ENCODE assay signal across 8 cellular contexts in the genomic region with DNA sequence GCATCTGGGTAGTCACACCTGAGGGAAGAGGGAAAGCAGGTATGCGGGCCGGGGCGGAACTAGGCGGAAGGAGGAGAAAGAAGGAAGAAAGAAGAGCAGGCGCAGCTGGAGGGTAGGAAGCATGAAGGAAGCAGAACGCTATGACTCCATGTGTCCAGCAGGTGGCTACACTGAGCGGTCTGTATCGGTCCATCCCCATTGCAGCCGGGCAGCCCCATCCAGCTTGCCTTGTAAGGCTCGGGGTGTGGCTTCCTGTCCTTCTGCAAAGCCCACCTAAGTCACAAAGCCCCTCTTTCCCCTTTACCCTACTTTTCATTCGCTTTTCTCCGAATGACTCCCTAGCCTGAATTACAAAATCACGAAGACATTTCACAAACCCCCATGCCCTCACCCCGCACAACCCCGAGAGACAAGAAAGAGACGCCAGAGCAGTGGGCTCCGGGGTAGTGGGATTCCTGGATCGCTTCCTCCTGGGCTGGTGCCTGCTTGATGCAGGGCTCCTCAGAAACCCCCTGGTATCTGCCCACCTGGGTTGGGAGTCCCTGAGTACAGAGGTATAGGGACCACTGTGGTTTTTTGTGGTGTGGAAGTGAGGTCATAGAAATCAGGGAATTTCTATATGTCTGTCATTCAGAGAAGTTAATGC. TPM values are rescaled to one million over a fixed set of nuclear protein-coding genes. Genes with fewer than 3 reads are reported as not detected.
DNase-seq lines count a peak whose midpoint lies in the region; ATAC-seq and TF ChIP-seq lines count a peak whose summit lies in the region.

No MANE protein-coding gene starts in this region.

- WGBS in sigmoid colon, 2 donors = 31 to 32% methylated on average over 18 of the region's 18 CpGs

- TF ChIP-seq CTCF in DOHH2 (IDR thresholded peaks at IDR 0.05; ENCODE audit: low read depth, low read length, poor library complexity, severe bottlenecking) = peak; percentile 85
- peak; percentile 88 for TF ChIP-seq CTCF in LNCaP clone FGC (IDR thresholded peaks at IDR 0.05; ENCODE audit: control insufficient read depth, extremely low read depth, insufficient read depth)
- TF ChIP-seq CTCF in SU-DHL-6 (IDR thresholded peaks at IDR 0.05; ENCODE audit: insufficient read depth, low read length, poor library complexity, severe bottlenecking) = peak; percentile 61
- peak in 3 of 4 experiments; percentile 50 to 77 (median 52) for TF ChIP-seq CTCF in sigmoid colon (IDR thresholded peaks at IDR 0.05)

- DNase-seq in LNCaP clone FGC (ENCODE audit: low read depth) (peak; percentile 26), amniotic epithelial cell (ENCODE audit: low read depth) (peak; percentile 57), hepatic stellate cell (ENCODE audit: low spot score) (peak; percentile 87), sigmoid colon (no peak), NCI-H187 (lab: John Stamatoyannopoulos, UW) (no peak)

- H3K27me3 ChIP-seq in DOHH2 (ENCODE audit: control insufficient read depth, low read length) (no peaks in the 10 kb centered on the region), SU-DHL-6 (ENCODE audit: low read length) (no peaks in the 10 kb centered on the region), sigmoid colon (peaks cover 0 to 31% (median 6%) of the 10 kb centered on the region in 3 donors)

- H3K9me3 ChIP-seq in DOHH2 (ENCODE audit: control insufficient read depth, insufficient read depth, low read length) = no peaks in the 10 kb centered on the region
- H3K9me3 ChIP-seq in SU-DHL-6 (ENCODE audit: insufficient read depth, low read length) = no peaks in the 10 kb centered on the region
- no peaks in the 10 kb centered on the region for H3K9me3 ChIP-seq in sigmoid colon

- no peak overlapping the region for H2AFZ ChIP-seq in SU-DHL-6 (ENCODE audit: low read depth, low read length, severe bottlenecking)

- H4K20me1 ChIP-seq in DOHH2 (ENCODE audit: control insufficient read depth, insufficient read depth, low read depth, low read length) = no peaks in the 10 kb centered on the region
- no peaks in the 10 kb centered on the region for H4K20me1 ChIP-seq in SU-DHL-6 (ENCODE audit: low read depth, low read length)

- TF ChIP-seq EP300 in sigmoid colon (IDR thresholded peaks at IDR 0.05) = no peak

- H3K36me3 ChIP-seq in DOHH2 (ENCODE audit: control insufficient read depth, low read length) = no peaks in the 10 kb centered on the region
- H3K36me3 ChIP-seq in SU-DHL-6 (ENCODE audit: low read length) = no peaks in the 10 kb centered on the region
- no peaks in the 10 kb centered on the region for H3K36me3 ChIP-seq in sigmoid colon

- H3F3A ChIP-seq in DOHH2 (ENCODE audit: control insufficient read depth, insufficient read depth) (no peaks in the 10 kb centered on the region), SU-DHL-6 (ENCODE audit: insufficient read depth) (no peaks in the 10 kb centered on the region)

- H3K4me2 ChIP-seq in DOHH2 (ENCODE audit: low read length) (peak overlapping the region; percentile 9; the same call in 1 of the 2 replicates), SU-DHL-6 (ENCODE audit: low read depth, low read length, poor library complexity, severe bottlenecking) (no peak overlapping the region)

- no peaks in the 10 kb centered on the region for H3K9me2 ChIP-seq in DOHH2 (replicated peaks; ENCODE audit: control insufficient read depth, low read length)
- no peaks in the 10 kb centered on the region for H3K9me2 ChIP-seq in SU-DHL-6 (replicated peaks; ENCODE audit: insufficient read depth, low read length)

- H3K4me1 ChIP-seq in DOHH2 (ENCODE audit: control insufficient read depth, low read length) = peaks cover 3% of the 10 kb centered on the region; the same call in 1 of the 2 replicates
- H3K4me1 ChIP-seq in sigmoid colon = no peaks in the 10 kb centered on the region

- H3K9ac ChIP-seq in SU-DHL-6 (ENCODE audit: low read length) = no peak overlapping the region

- TF ChIP-seq POLR2A in sigmoid colon (IDR thresholded peaks at IDR 0.05) = no peak

- peak; percentile 81 for ATAC-seq in GM21717 (IDR thresholded peaks at IDR 0.05; ENCODE audit: unreplicated experiment)

- no peak overlapping the region for H3K27ac ChIP-seq in DOHH2 (ENCODE audit: low read depth, low read length)
- no peak overlapping the region for H3K27ac ChIP-seq in SU-DHL-6 (ENCODE audit: low read depth, low read length)
- H3K27ac ChIP-seq in sigmoid colon = no peak overlapping the region

- H3K4me3 ChIP-seq in DOHH2 (ENCODE audit: low read length) (no peak overlapping the region), LNCaP clone FGC (ENCODE audit: low read depth, low read length) (no peak overlapping the region), SU-DHL-6 (ENCODE audit: insufficient read depth, low read length, poor library complexity, severe bottlenecking) (no peak overlapping the region), sigmoid colon (no peak overlapping the region)

- intact Hi-C loops in sigmoid colon (cut with DNase I) = no loop called here

- no peaks in the 10 kb centered on the region for H3K79me2 ChIP-seq in DOHH2 (ENCODE audit: control insufficient read depth, low read length)
- no peaks in the 10 kb centered on the region for H3K79me2 ChIP-seq in SU-DHL-6 (ENCODE audit: insufficient read depth, low read length)

RNA-seq across cellular contexts. Expression of a gene that starts 39.9 kb away (rescaled TPM):
- total RNA-seq in sigmoid colon = 10 to 100 TPM; 12.2 to 19.9 (median 18.5) TPM
- 10 to 100 TPM; 13.8 to 16.8 (median 14.1) TPM for polyA plus RNA-seq in sigmoid colon

RNA-seq across cellular contexts. Expression of a gene that starts 55.0 kb away (rescaled TPM):
- total RNA-seq in sigmoid colon = 10 to 100 TPM; 14.7 to 28.6 (median 21.0) TPM
- 10 to 100 TPM; 16.8 to 22.5 (median 17.3) TPM for polyA plus RNA-seq in sigmoid colon

RNA-seq across cellular contexts. Expression of a gene that starts 58.8 kb away (rescaled TPM):
- total RNA-seq in sigmoid colon = not detected
- not detected for polyA plus RNA-seq in sigmoid colon

Comparison
In these comparisons a context has a peak if more than half of its experiments do, and no peak if none do; other contexts are left out.
1. DNase-seq: peak in LNCaP clone FGC (single experiment), amniotic epithelial cell (single experiment) and hepatic stellate cell (single experiment); none in sigmoid colon (single experiment) and NCI-H187 (0 of 2).
2. Peak in every context shown above with its lines, with median percentiles within 50 percentile points of each other: CTCF ChIP-seq.